Comparison of ENCODE assay signal across 8 cellular contexts in the genomic region with DNA sequence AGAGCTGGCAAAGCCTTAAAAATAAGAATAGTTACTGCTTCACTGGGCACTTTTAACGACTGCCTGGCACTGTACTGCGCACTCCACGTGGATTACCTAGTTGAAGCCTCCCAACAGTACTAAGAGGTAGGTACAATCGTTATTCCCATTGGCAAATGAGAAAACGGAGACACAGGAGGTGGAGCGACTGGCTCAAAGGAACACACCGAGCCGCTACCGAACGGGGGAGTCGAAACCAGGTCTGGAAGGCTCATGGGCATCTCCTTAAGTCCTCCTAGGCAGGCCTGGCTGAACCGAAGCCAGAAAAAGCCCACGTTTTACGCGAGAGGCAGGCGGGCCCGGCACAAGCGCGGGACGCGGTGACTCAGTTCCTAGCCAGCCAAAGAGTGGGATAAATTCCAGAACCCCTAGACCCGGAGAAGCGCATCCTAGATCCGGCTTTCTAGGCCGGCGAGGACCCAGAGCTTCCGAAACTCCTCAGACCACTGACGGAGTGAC. TPM values are rescaled to one million over a fixed set of nuclear protein-coding genes. Genes with fewer than 3 reads are reported as not detected.
DNase-seq lines count a peak whose midpoint lies in the region; ATAC-seq and TF ChIP-seq lines count a peak whose summit lies in the region.

No MANE protein-coding gene starts in this region.

- in situ Hi-C loops in KBM-7 (cut with MboI; ENCODE audit: low pct_unique_long_range_greater_than_20kb, low sequenced_read_pairs), result no loop called here

- H3K4me3 ChIP-seq in stomach, result peak overlapping the region; percentile 70 to 99 (median 78)

- intact Hi-C loops in stomach (cut with DNase I; ENCODE audit: low total_unique reads), result no loop called here

- WGBS in stomach, 5 donors, result 0 to 1% (median 0%) methylated on average over 27 to 28 of the region's 28 CpGs

- peak overlapping the region; percentile 95 to 99 for H3K27ac Mint-ChIP-seq in effector memory CD8-positive, alpha-beta T cell

- H3K27me3 ChIP-seq in stomach, result no peaks in the 10 kb centered on the region

- peaks cover 68% of the 10 kb centered on the region for H3K36me3 Mint-ChIP-seq in effector memory CD8-positive, alpha-beta T cell (ENCODE audit: insufficient read depth)

- no peaks in the 10 kb centered on the region for H3K9me3 ChIP-seq in stomach

- no peaks in the 10 kb centered on the region for H3K9me3 Mint-ChIP-seq in effector memory CD8-positive, alpha-beta T cell

- no peak for DNase-seq in activated CD4-positive, CD25-positive, alpha-beta regulatory T cell (lab: John Stamatoyannopoulos, UW)
- DNase-seq in KBM-7 (peak; percentile 44), mesenteric fat pad (ENCODE audit: low spot score) (peak; percentile 93), stomach (peak; percentile 40), foreskin melanocyte (no peak)
- peak; percentile 63 for DNase-seq in activated CD4-positive, alpha-beta T cell treated with anti-CD3 and anti-CD28 coated beads for 48 hours
- DNase-seq in effector memory CD8-positive, alpha-beta T cell, result peak; percentile 9 to 22 (median 21)

- H3K4me3 Mint-ChIP-seq in effector memory CD8-positive, alpha-beta T cell, result peak overlapping the region; percentile 94 to 99

- no peak for TF ChIP-seq POLR2A in stomach (IDR thresholded peaks at IDR 0.05)

- peak; percentile 23 for TF ChIP-seq EP300 in stomach (IDR thresholded peaks at IDR 0.05)

- peak; percentile 14 to 19 for ATAC-seq in activated CD4-positive, CD25-positive, alpha-beta regulatory T cell treated with anti-CD3 and anti-CD28 coated beads, Interleukin-2, amount 50 U/mL, for 24 hours
- ATAC-seq in effector memory CD8-positive, alpha-beta T cell (replicated peaks), result peak; percentile 19

- TF ChIP-seq CTCF in stomach (IDR thresholded peaks at IDR 0.05), result no peak

- H3K4me1 ChIP-seq in stomach, result peaks cover 24 to 61% (median 56%) of the 10 kb centered on the region in 4 donors

- peaks cover 27 to 52% (median 50%) of the 10 kb centered on the region in 4 donors for H3K36me3 ChIP-seq in stomach

- peaks cover 51 to 52% of the 10 kb centered on the region in 2 donors for H3K4me1 Mint-ChIP-seq in effector memory CD8-positive, alpha-beta T cell (ENCODE audit: low read depth in 2 of 2)

- H3K27ac ChIP-seq in stomach, result peak overlapping the region; percentile 96 to 100 (median 97)

- no peaks in the 10 kb centered on the region for H3K27me3 Mint-ChIP-seq in effector memory CD8-positive, alpha-beta T cell

RNA-seq across cellular contexts. Expression of a gene that starts 0.5 kb away (rescaled TPM):
- 88.8 TPM for total RNA-seq in mesenteric fat pad
- total RNA-seq in stomach, result 10 to 100 TPM; 22.8 to 79.9 (median 32.3) TPM
- 100 to 1,000 TPM; 129 to 153 (median 133) TPM for polyA plus RNA-seq in stomach

RNA-seq across cellular contexts. Expression of a gene that starts 0.9 kb away (rescaled TPM):
- total RNA-seq in mesenteric fat pad (68.2 TPM), stomach (100 to 1,000 TPM in 1 of 5 donors, 10 to 100 TPM in 4; 58.0 to 122 (median 82.3) TPM)
- polyA plus RNA-seq in stomach, result 100 to 1,000 TPM; 127 to 155 (median 151) TPM

RNA-seq across cellular contexts. Expression of a gene that starts 30.7 kb away (rescaled TPM):
- total RNA-seq in mesenteric fat pad, result 11.7 TPM
- total RNA-seq in stomach, result 1 to 10 TPM in 4 of 5 donors, under 1 TPM in 1; 0.87 to 3.5 (median 2.7) TPM
- polyA plus RNA-seq in stomach, result 1 to 10 TPM; 1.8 to 3.1 (median 2.0) TPM

RNA-seq across cellular contexts. Expression of a gene that starts 30.8 kb away (rescaled TPM):
- total RNA-seq in mesenteric fat pad, result 54.7 TPM
- total RNA-seq in stomach, result 10 to 100 TPM in 4 of 5 donors, 1 to 10 TPM in 1; 4.5 to 43.8 (median 28.8) TPM
- polyA plus RNA-seq in stomach, result 10 to 100 TPM; 24.9 to 31.3 (median 25.6) TPM

RNA-seq across cellular contexts. Expression of a gene that starts 33.4 kb away (rescaled TPM):
- total RNA-seq in mesenteric fat pad, result 159 TPM
- total RNA-seq in stomach, result 100 to 1,000 TPM in 3 of 5 donors, 10 to 100 TPM in 2; 25.1 to 229 (median 113) TPM
- 100 to 1,000 TPM in 2 of 3 donors, 10 to 100 TPM in 1; 89.9 to 196 (median 106) TPM for polyA plus RNA-seq in stomach

Comparison
In these comparisons a context has a peak if more than half of its experiments do, and no peak if none do; other contexts are left out.
1. DNase-seq: peak in KBM-7 (single experiment), activated CD4-positive, alpha-beta T cell treated with anti-CD3 and anti-CD28 coated beads for 48 hours (single experiment), effector memory CD8-positive, alpha-beta T cell (3 of 3), mesenteric fat pad (single experiment) and stomach (single experiment); none in activated CD4-positive, CD25-positive, alpha-beta regulatory T cell (0 of 4) and foreskin melanocyte (single experiment).